8 cellular contexts compared by ENCODE assay signal in genomic region chr4:113762851-113763172, GRCh38. TPM values are rescaled to one million over a fixed set of nuclear protein-coding genes. Genes with fewer than 3 reads are reported as not detected.
DNase-seq lines count a peak whose midpoint lies in the region; ATAC-seq and TF ChIP-seq lines count a peak whose summit lies in the region.

No MANE protein-coding gene starts in this region.

- H3K36me3 Mint-ChIP-seq in MCF 10A (ENCODE audit: insufficient read depth, unreplicated experiment), result peaks cover 15% of the 10 kb centered on the region

- TF ChIP-seq POLR2A in erythroblast (IDR thresholded peaks at IDR 0.05; ENCODE audit: low read length), result no peak

- H3K9me3 Mint-ChIP-seq in MCF 10A (ENCODE audit: unreplicated experiment), result no peaks in the 10 kb centered on the region

- peak overlapping the region; percentile 99 for H3K4me3 Mint-ChIP-seq in MCF 10A (ENCODE audit: unreplicated experiment)

- H3K4me1 ChIP-seq in mononuclear cell (ENCODE audit: insufficient read depth, low read length), result peaks cover 16% of the 10 kb centered on the region
- no peaks in the 10 kb centered on the region for H3K4me1 ChIP-seq in aorta (ENCODE audit: control insufficient read depth in 1 of 2, insufficient read depth in 2 of 2, low read length in 2 of 2)

- peaks cover 7% of the 10 kb centered on the region for H3K4me1 Mint-ChIP-seq in MCF 10A (ENCODE audit: insufficient read depth, unreplicated experiment)

- H3K27me3 ChIP-seq in mononuclear cell (ENCODE audit: insufficient read depth, low read length) (no peaks in the 10 kb centered on the region), aorta (ENCODE audit: control insufficient read depth in 1 of 2, insufficient read depth in 2 of 2, low read length in 1 of 2) (no peaks in the 10 kb centered on the region)

- no peaks in the 10 kb centered on the region for H3K36me3 ChIP-seq in aorta (ENCODE audit: control insufficient read depth in 1 of 2, insufficient read depth in 2 of 2, low read length in 1 of 2)

- H3K9me3 ChIP-seq in mononuclear cell (ENCODE audit: low read depth, low read length) (no peaks in the 10 kb centered on the region), aorta (ENCODE audit: control insufficient read depth, low read length) (no peaks in the 10 kb centered on the region)

- CTCF ChIA-PET in MCF 10A (lab: Yijun Ruan, JAX), result interaction anchor here (0.6 to 0.7 kb wide), 3 partner anchors 193 to 622 kb away, joined by 3 to 4 read pairs (median 3); no protein-coding TSS in a partner anchor

- no peak for TF ChIP-seq CTCF in MCF 10A (IDR thresholded peaks at IDR 0.05; ENCODE audit: unreplicated experiment)

- peak overlapping the region; percentile 96 for H3K27ac Mint-ChIP-seq in MCF 10A (ENCODE audit: low read depth, unreplicated experiment)

- 0 to 1% methylated on average over 8 of the region's 8 CpGs for WGBS in aorta, 2 donors

- POLR2A ChIA-PET in MCF 10A (lab: Yijun Ruan, JAX), result interaction anchor here (0.7 to 2.0 kb wide), 17 partner anchors 11 to 617 kb away, joined by 3 to 13 read pairs (median 3); partner anchors contain the start of gene ARSJ

- DNase-seq in stimulated activated CD4-positive, alpha-beta T cell treated with anti-CD3 and anti-CD28 coated beads, Interleukin-4, amount 100 ng/mL, for 24 hours, result peak; percentile 15
- no peak for DNase-seq in stimulated activated CD4-positive, alpha-beta T cell treated with anti-CD3 and anti-CD28 coated beads, Interleukin-4, amount 100 ng/mL, for 1 hour
- no peak for DNase-seq in MCF 10A (ENCODE audit: unreplicated experiment)
- DNase-seq in aorta, result no peak
- no peak for DNase-seq in NCI-H2171 treated with DMSO at 0.1 percent for 48 hours (lab: John Stamatoyannopoulos, UW)
- no peak for DNase-seq in erythroblast (lab: John Stamatoyannopoulos, UW)
- no peak for DNase-seq in SK-N-DZ (ENCODE audit: low spot score)

- no peak for ATAC-seq in aorta (ENCODE audit: low FRiP score)

- H3K4me3 ChIP-seq in mononuclear cell (ENCODE audit: low read length) (peak overlapping the region; percentile 77), aorta (ENCODE audit: low read length in 2 of 2) (peak overlapping the region; percentile 63 to 73)

- BruUV-seq in MCF 10A (replicated peaks; lab: Mats Ljungman, UMichigan), result TSS peak; percentile 83

- peak overlapping the region; percentile 41 to 83 for H3K27ac ChIP-seq in aorta (ENCODE audit: low read depth in 1 of 2, low read length in 2 of 2)

- H3K27me3 Mint-ChIP-seq in MCF 10A (ENCODE audit: insufficient read depth, unreplicated experiment), result no peaks in the 10 kb centered on the region

- intact Hi-C loops in MCF 10A (cut with micrococcal nuclease), result loop anchor here (1.0 to 5.0 kb wide), 6 partner anchors 194 to 486 kb away; partner anchors contain the start of gene ARSJ
- intact Hi-C loops in aorta (cut with DNase I), result loop anchor here (5.0 to 10.0 kb wide), 4 partner anchors 81 to 371 kb away; partner anchors contain the start of gene ARSJ (in 1 of the 2)

RNA-seq across cellular contexts. Expression of gene CAMK2D, which starts 1.3 kb away (rescaled TPM):
- total RNA-seq in MCF 10A (2022) (32.1 and 55.1 TPM in 2 replicates), mononuclear cell (58.6 TPM), aorta (10 to 100 TPM; 52.3 to 71.8 TPM)
- polyA plus RNA-seq in aorta, result 10 to 100 TPM; 18.7 to 23.1 TPM
- polyA plus RNA-seq in SK-N-DZ (2014; cell fraction: cytosol; rRNA removed), result 12.0 and 12.3 TPM in 2 replicates
- 7.2 and 9.5 TPM in 2 replicates for polyA plus RNA-seq in SK-N-DZ (2014; cell fraction: nucleus; rRNA removed)
